21 cellular contexts compared by ENCODE assay signal in genomic region chr4:52408471-52408870, GRCh38.
"Had no signal": no experiment of that assay in that cellular context is flagged by ENCODE, and none has a peak within 500 bp of the region (broad histone marks: within the 10 kb centered on the region; RNA-seq: fewer than 3 reads in every experiment).

No MANE protein-coding gene starts in this region.

- ATAC-seq: left ventricle myocardium superior; lower lobe of right lung; mucosa of descending colon; natural killer cell treated with Interleukin-12 subunit alpha and Interleukin-12 subunit beta and Interleukin-15 and Interleukin-18, amount 100 ng/mL, for 72 hours had no signal

- H3K79me2 ChIP-seq: parathyroid adenoma had no signal

- H3K4me1 Mint-ChIP-seq: memory B cell, naive B cell had no signal

- H3K27me3 ChIP-seq: esophagus squamous epithelium, neural progenitor cell, right lobe of liver, stomach, thyroid gland had no signal

- H3K27ac ChIP-seq: esophagus squamous epithelium, lower lobe of right lung, neural progenitor cell, parathyroid adenoma, right lobe of liver, stomach, thyroid gland had no signal

- H3K36me3 Mint-ChIP-seq: mesothelial cell of epicardium had no signal

- H3K27me3 Mint-ChIP-seq: natural killer cell treated with Interleukin-12 subunit alpha and Interleukin-12 subunit beta and Interleukin-15 and Interleukin-18, amount 100 ng/mL, for 72 hours; progenitor cell of endocrine pancreas had no signal

- H2AFZ ChIP-seq: neural progenitor cell, parathyroid adenoma had no signal

- H3K9ac ChIP-seq: neural progenitor cell, parathyroid adenoma had no signal

- H3K27ac Mint-ChIP-seq: memory B cell; mesothelial cell of epicardium; naive B cell; natural killer cell treated with Interleukin-12 subunit alpha and Interleukin-12 subunit beta and Interleukin-15 and Interleukin-18, amount 100 ng/mL, for 72 hours; neural progenitor cell had no signal

- H3K4me2 ChIP-seq: neural progenitor cell had no signal

- DNase-seq: effector memory CD4-positive, alpha-beta T cell; erythroblast; esophagus squamous epithelium; left ventricle myocardium superior; lower lobe of right lung; mucosa of descending colon; naive B cell; right lobe of liver; small intestine; stimulated activated CD4-positive, alpha-beta T cell treated with anti-CD3 and anti-CD28 coated beads, Interleukin-15, amount 100 ng/mL, for 24 hours; stimulated activated CD4-positive, alpha-beta T cell treated with anti-CD3 and anti-CD28 coated beads, Interleukin-2, amount 100 ng/mL, for 48 hours; stimulated activated naive CD4-positive, alpha-beta T cell treated with Interleukin-2 at 50 U/mL for 16 hours; stomach; thyroid gland; trophoblast cell had no signal

- H3K4me3 Mint-ChIP-seq: memory B cell; mesothelial cell of epicardium; naive B cell; natural killer cell treated with Interleukin-12 subunit alpha and Interleukin-12 subunit beta and Interleukin-15 and Interleukin-18, amount 100 ng/mL, for 72 hours; neural progenitor cell had no signal

- H3K4me1 ChIP-seq: esophagus squamous epithelium, lower lobe of right lung, neural progenitor cell, parathyroid adenoma, right lobe of liver, stomach, thyroid gland had no signal

- H3K9me3 ChIP-seq: lower lobe of right lung, right lobe of liver, thyroid gland had no signal

- H3K36me3 ChIP-seq: esophagus squamous epithelium, lower lobe of right lung, neural progenitor cell, right lobe of liver, stomach, thyroid gland had no signal

- H3K4me3 ChIP-seq: esophagus squamous epithelium, lower lobe of right lung, mucosa of descending colon, neural progenitor cell, right lobe of liver, stomach, thyroid gland had no signal
